In the genomic region with DNA sequence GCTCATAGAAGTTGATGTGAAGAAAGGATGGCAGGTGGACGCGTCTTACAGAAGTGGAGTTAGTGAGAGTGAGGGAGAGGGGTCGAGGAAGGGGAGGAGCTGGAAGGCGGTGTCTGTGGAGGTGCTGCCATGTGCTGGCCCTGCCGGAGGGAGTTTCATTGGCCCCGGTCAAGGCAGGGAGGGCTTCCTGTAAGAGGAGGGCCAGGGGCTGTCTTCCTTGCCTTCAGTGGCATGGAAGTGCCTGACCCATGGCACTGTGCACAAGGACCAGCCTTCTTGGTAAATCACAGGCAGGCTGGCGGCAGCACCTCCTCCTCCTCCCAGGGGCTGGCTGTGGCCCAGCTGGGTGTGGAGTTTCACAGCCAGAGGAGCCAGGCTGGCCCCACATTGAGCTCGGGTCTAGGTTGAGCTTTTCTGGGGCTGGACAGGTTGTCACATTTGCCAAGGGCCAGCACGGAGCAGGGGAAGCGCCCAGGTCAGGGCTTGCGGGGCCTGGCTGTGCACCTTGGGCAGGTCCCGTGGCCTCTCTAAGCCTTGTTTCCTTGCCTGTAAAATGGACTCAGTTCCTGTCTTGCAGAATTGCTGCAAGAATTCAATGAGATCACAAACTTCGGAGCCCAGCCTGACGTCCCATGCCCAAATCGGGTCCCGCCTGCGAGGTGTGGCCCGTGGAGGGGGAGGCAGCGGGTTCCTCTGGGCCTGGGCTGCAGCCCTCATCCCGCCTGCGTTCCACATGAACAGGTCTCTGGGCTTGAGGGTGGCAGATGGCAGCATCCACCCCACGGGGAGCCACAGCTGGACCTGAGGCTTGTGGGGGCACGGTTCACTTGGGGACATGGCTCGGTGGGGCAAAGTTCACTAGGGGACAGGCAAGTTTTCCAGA, we compare ENCODE assay signal across 16 cellular contexts. TPM values are rescaled to one million over a fixed set of nuclear protein-coding genes. Genes with fewer than 3 reads are reported as not detected.
DNase-seq lines count a peak whose midpoint lies in the region; ATAC-seq, FAIRE-seq and TF ChIP-seq lines count a peak whose summit lies in the region.
"Had no signal": no experiment of that assay in that cellular context is flagged by ENCODE, and none has a peak within 500 bp of the region (broad histone marks: within the 10 kb centered on the region; RNA-seq: fewer than 3 reads in every experiment).

No MANE protein-coding gene starts in this region.

- no peak overlapping the region for H3K56ac ChIP-seq in H1 (replicated peaks; ENCODE audit: insufficient read length, low read depth, low read length)

- no peaks in the 10 kb centered on the region for H3K79me2 ChIP-seq in H1 (ENCODE audit: control insufficient read depth in 1 of 2, insufficient read depth in 2 of 2, low read length in 2 of 2)

- H3K4me3 ChIP-seq in H1 (ENCODE audit: extremely low read depth in 1 of 4, insufficient read depth in 2 of 4, low read depth in 3 of 4, low read length in 4 of 4): no peak overlapping the region
- no peak overlapping the region for H3K4me3 ChIP-seq in left lung
- no peak overlapping the region for H3K4me3 ChIP-seq in transverse colon

- ATAC-seq in left lung (peak; percentile 60), HG02642 (IDR thresholded peaks at IDR 0.05; ENCODE audit: poor library complexity, unreplicated experiment) (no peak)

- H3K4me1 ChIP-seq in H1 (replicated peaks in 1 of 4; ENCODE audit: control insufficient read depth in 3 of 4, insufficient read depth in 4 of 4, low read length in 3 of 4) (no peaks in the 10 kb centered on the region; a peak in 1 of 7 replicates), left lung (peaks cover 9 to 73% of the 10 kb centered on the region in 2 donors), transverse colon (peaks cover 20 to 38% (median 31%) of the 10 kb centered on the region in 4 donors)

- in situ Hi-C loops in transverse colon (cut with MboI; ENCODE audit: low pct_ligation_motif_present in 1 of 4, low pct_unique_long_range_greater_than_20kb in 1 of 4, low sequenced_read_pairs in 3 of 4): no loop called here

- no peak overlapping the region for H3K23ac ChIP-seq in H1 (ENCODE audit: insufficient read length)

- no peaks in the 10 kb centered on the region for H3K36me3 ChIP-seq in H1 (ENCODE audit: control insufficient read depth in 2 of 4, insufficient read depth in 4 of 4, low read length in 3 of 4)
- no peaks in the 10 kb centered on the region for H3K36me3 ChIP-seq in left lung
- H3K36me3 ChIP-seq in transverse colon: no peaks in the 10 kb centered on the region
- H3K36me3 ChIP-seq: brain microvascular endothelial cell had no signal

- no peaks in the 10 kb centered on the region for H3K9me3 ChIP-seq in H1 (ENCODE audit: insufficient read depth in 2 of 2, low read depth in 1 of 2, low read length in 1 of 2)
- H3K9me3 ChIP-seq in left lung: no peaks in the 10 kb centered on the region
- no peaks in the 10 kb centered on the region for H3K9me3 ChIP-seq in transverse colon

- POLR2A ChIA-PET in H1 (lab: Charles Lee; ENCODE audit: partially characterized antibody): interaction anchor here (0.5 kb wide), 1 partner anchor 160 kb away, joined by 3 read pairs; no protein-coding TSS in a partner anchor

- no peak overlapping the region; the same call in 1 of the 2 replicates for H2BK15ac ChIP-seq in H1 (ENCODE audit: low read length)

- peaks cover 0 to 1% of the 10 kb centered on the region in 2 experiments for H4K20me1 ChIP-seq in H1 (replicated peaks in 1 of 2; ENCODE audit: control insufficient read depth in 1 of 2, insufficient read depth in 2 of 2, low read length in 2 of 2)

- peak; percentile 3 for DNase-seq in NCI-H2196 treated with DMSO at 0.1 percent for 48 hours (lab: John Stamatoyannopoulos, UW; ENCODE audit: unreplicated experiment)
- no peak for DNase-seq in NCI-H2196 (lab: John Stamatoyannopoulos, UW; ENCODE audit: unreplicated experiment)
- DNase-seq in H1 (ENCODE audit: low read depth in 1 of 2, low spot score in 2 of 2): no peak
- DNase-seq in left lung: peak in 1 of 2 donors; percentile 80
- no peak for DNase-seq in transverse colon
- DNase-seq in putamen (ENCODE audit: low spot score): no peak
- no peak for DNase-seq in mucosa of gallbladder (ENCODE audit: low spot score)
- DNase-seq: activated CD4-positive, alpha-beta T cell treated with anti-CD3 and anti-CD28 coated beads for 4 hours; brain microvascular endothelial cell; DMS153; NK-92 treated with Interleukin-12 subunit alpha and Interleukin-12 subunit beta, amount 100 ng/mL, for 24 hours; stimulated activated CD4-positive, alpha-beta T cell treated with anti-CD3 and anti-CD28 coated beads, Interleukin-4, amount 100 ng/mL, for 24 hours; substantia nigra had no signal

- H3K27ac ChIP-seq in H1 (ENCODE audit: low read depth, low read length) (no peak overlapping the region), left lung (no peak overlapping the region), transverse colon (peak overlapping the region in 3 of 4 donors; percentile 5 to 83 (median 16))
- H3K27ac ChIP-seq: 22Rv1, brain microvascular endothelial cell had no signal

- 80% methylated on average over 20 of the region's 24 CpGs; no CpG with 5 or more reads in 1 of the 2 experiments for WGBS in H1 (ENCODE audit: extremely low coverage in 1 of 2, insufficient coverage in 1 of 2, insufficient read length in 1 of 2, insufficient replicate concordance in 2 of 2, low coverage in 1 of 2, low lambda C conversion rate in 2 of 2, missing lambda C conversion rate in 1 of 2), 2 experiments
- WGBS in transverse colon (ENCODE audit: low coverage in 1 of 2), 2 donors: 49 to 80% methylated on average over 2 to 24 of the region's 24 CpGs

- no peak for TF ChIP-seq POLR2A in H1 (IDR thresholded peaks at IDR 0.05; ENCODE audit: control extremely low read depth in 1 of 2, low read depth in 2 of 2, low read length in 2 of 2)
- TF ChIP-seq POLR2A in transverse colon (IDR thresholded peaks at IDR 0.05): no peak

- TF ChIP-seq RAD21 in H1 (IDR thresholded peaks at IDR 0.05 in 1 of 2, conservative IDR thresholded peaks at IDR 0.05 in 1 of 2; ENCODE audit: low read depth in 2 of 2, low read length in 2 of 2): no peak

- no peaks in the 10 kb centered on the region for H3K23me2 ChIP-seq in H1 (ENCODE audit: low read depth, low read length)

- H3K27me3 ChIP-seq in H1 (replicated peaks in 1 of 4; ENCODE audit: control insufficient read depth in 3 of 4, extremely low read depth in 1 of 4, insufficient read depth in 3 of 4, low read length in 3 of 4) (peaks cover 0 to 3% (median under 1%) of the 10 kb centered on the region in 4 experiments; a peak in 2 of 7 replicates), left lung (no peaks in the 10 kb centered on the region), transverse colon (no peaks in the 10 kb centered on the region)
- H3K27me3 ChIP-seq: brain microvascular endothelial cell had no signal

- H3K9ac ChIP-seq in H1 (replicated peaks in 1 of 4; ENCODE audit: extremely low read depth in 1 of 4, low read depth in 3 of 4, low read length in 3 of 4): no peak overlapping the region

- intact Hi-C loops in left lung (cut with DNase I): no loop called here
- intact Hi-C loops in transverse colon (cut with DNase I; ENCODE audit: low total_unique reads): no loop called here

- TF ChIP-seq CTCF in H1 (IDR thresholded peaks at IDR 0.05; ENCODE audit: control extremely low read depth in 1 of 3, insufficient read depth in 1 of 3, low read depth in 1 of 3, low read length in 3 of 3) (no peak), left lung (IDR thresholded peaks at IDR 0.05) (no peak), transverse colon (IDR thresholded peaks at IDR 0.05) (no peak)

- no peak overlapping the region for H2BK20ac ChIP-seq in H1 (ENCODE audit: low read length)

- no peak overlapping the region for H2BK12ac ChIP-seq in H1 (ENCODE audit: low read depth, low read length)

- FAIRE-seq in H1 (lab: Jason Lieb, UNC): no peak
- FAIRE-seq: GM12892 had no signal

- TF ChIP-seq EP300 in H1 (IDR thresholded peaks at IDR 0.05; ENCODE audit: borderline replicate concordance in 1 of 2, low read depth in 2 of 2, low read length in 2 of 2) (no peak), transverse colon (IDR thresholded peaks at IDR 0.05; ENCODE audit: low read depth) (no peak)

- no peak overlapping the region for H3K14ac ChIP-seq in H1 (ENCODE audit: insufficient read length)

- H3K4ac ChIP-seq in H1 (replicated peaks; ENCODE audit: insufficient read length, low read depth, low read length): no peak overlapping the region

- H2BK5ac ChIP-seq in H1 (ENCODE audit: low read depth, low read length): no peak overlapping the region

- H2AK5ac ChIP-seq in H1 (ENCODE audit: low read depth, low read length): no peak overlapping the region

- no peak overlapping the region for H4K5ac ChIP-seq in H1 (ENCODE audit: insufficient read length, low read depth, low read length)

- CTCF ChIA-PET in H1 (lab: Charles Lee; ENCODE audit: partially characterized antibody): interaction anchor here (0.7 to 4.3 kb wide), 9 partner anchors 10 to 192 kb away, joined by 3 to 25 read pairs (median 7); no protein-coding TSS in a partner anchor

- H4K91ac ChIP-seq in H1 (replicated peaks; ENCODE audit: insufficient read length, low read length): peak overlapping the region; percentile 6

- no peak overlapping the region for H2AFZ ChIP-seq in H1 (ENCODE audit: low read length)

- H3K18ac ChIP-seq in H1 (ENCODE audit: extremely low read depth, low read length): no peak overlapping the region

- no peak overlapping the region; the same call in 1 of the 2 replicates for H4K8ac ChIP-seq in H1 (ENCODE audit: extremely low read depth, insufficient read depth, low read length)

- H2BK120ac ChIP-seq in H1 (replicated peaks; ENCODE audit: low read depth, low read length): no peak overlapping the region

- H3K4me2 ChIP-seq in H1 (ENCODE audit: insufficient read depth in 1 of 2, low read depth in 2 of 2, low read length in 2 of 2): no peak overlapping the region

- no peaks in the 10 kb centered on the region for H3K79me1 ChIP-seq in H1 (ENCODE audit: low read depth, low read length)

TF ChIP-seq in H1, 55 proteins besides CTCF, POLR2A, EP300 and RAD21:
- TF ChIP-seq SIX5 (IDR thresholded peaks at IDR 0.05; ENCODE audit: low read depth, low read length): no peak
- no peak for TF ChIP-seq HDAC6 (IDR thresholded peaks at IDR 0.05; ENCODE audit: low read depth, low read length)

RNA-seq across cellular contexts. Expression of a gene that starts 7.0 kb away (rescaled TPM):
- 2.9 and 3.2 TPM in 2 replicates for total RNA-seq in H1 (2021; fragmentation: NEBNext Ultra II Directional; extraction: Animal tissue kit (Norgen Biotek cat#: 25700))
- 4.5 and 5.8 TPM in 2 replicates for polyA plus RNA-seq in H1 (2011; rRNA removed)
- 3.3 TPM for polyA plus RNA-seq in H1 (2011; cell fraction: cytosol; rRNA removed)
- 3.1 TPM for polyA plus RNA-seq in H1 (2011; cell fraction: nucleus; rRNA removed)
- 2.8 to 5.6 TPM (median 4.0 TPM) in 4 replicates for polyA plus RNA-seq in H1 (2012, experiment 1 of 2)
- polyA plus RNA-seq in H1 (2012, experiment 2 of 2): 3.3 TPM
- 3.4 TPM for polyA plus RNA-seq in H1 (2013, experiment 1 of 2)
- 3.3 TPM for polyA plus RNA-seq in H1 (2013, experiment 2 of 2)
- polyA minus RNA-seq in H1 (2011; rRNA and poly(A)+ RNA removed): 1.1 and 1.2 TPM in 2 replicates
- 1.2 TPM for polyA minus RNA-seq in H1 (2011; cell fraction: cytosol; rRNA and poly(A)+ RNA removed)
- 1.3 TPM for polyA minus RNA-seq in H1 (2011; cell fraction: nucleus; rRNA and poly(A)+ RNA removed)
- 10 to 100 TPM; 16.7 to 18.3 TPM for total RNA-seq in left lung
- total RNA-seq in transverse colon: 10 to 100 TPM in 1 of 4 donors, 1 to 10 TPM in 3; 1.5 to 11.9 (median 6.5) TPM
- 20.3 TPM for total RNA-seq in mucosa of gallbladder

Comparison
In these comparisons a context has a peak if more than half of its experiments do, and no peak if none do; other contexts are left out.
1. H3K27ac ChIP-seq: peak in transverse colon (3 of 4); none in H1 (single experiment) and left lung (0 of 2).